In the genomic region with DNA sequence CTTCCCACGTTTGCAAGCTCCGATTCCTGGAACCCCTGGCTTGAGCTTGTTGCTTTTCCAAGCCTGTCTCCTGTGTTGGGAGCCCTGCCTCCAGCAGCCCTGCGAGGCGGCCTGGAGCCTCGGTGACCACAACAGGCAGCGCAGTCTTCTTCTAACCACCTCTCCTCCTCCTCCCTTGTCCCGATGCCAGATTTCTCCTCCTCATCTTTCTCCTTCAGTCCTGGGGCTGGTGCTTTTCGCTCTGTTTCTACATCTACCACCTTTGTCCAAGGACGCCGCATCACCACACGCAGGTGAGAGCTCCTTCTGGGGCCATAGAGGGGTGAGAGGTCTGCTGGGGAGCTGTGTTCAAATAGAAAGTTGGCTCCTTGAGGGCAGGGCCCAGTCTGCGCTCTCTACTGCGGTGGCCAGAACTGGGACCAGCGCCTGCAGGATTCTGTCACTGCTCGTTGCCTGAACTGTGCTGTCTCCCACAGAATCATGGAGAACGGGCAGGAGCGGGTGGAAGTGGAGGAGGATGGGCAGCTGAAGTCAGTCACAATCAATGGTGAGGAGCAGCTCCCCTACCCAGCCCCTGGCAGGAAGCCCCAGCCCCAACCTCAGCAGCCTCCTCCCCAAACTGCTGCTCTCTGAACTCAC, we compare ENCODE assay signal across 1 cellular context.
TF ChIP-seq lines count a peak whose summit lies in the region.

No MANE protein-coding gene starts in this region.

TF ChIP-seq in HepG2, 621 proteins besides CTCF, POLR2A, EP300 and RAD21:
- TF ChIP-seq ARNT2 (CRISPR knock-in tag; IDR thresholded peaks at IDR 0.05; ENCODE audit: low read depth) (no peak), ZNF687 (CRISPR knock-in tag; IDR thresholded peaks at IDR 0.05) (0 out of 2 replicates have a peak, but pooled peaks have one; percentile 11)
